In the genomic region with DNA sequence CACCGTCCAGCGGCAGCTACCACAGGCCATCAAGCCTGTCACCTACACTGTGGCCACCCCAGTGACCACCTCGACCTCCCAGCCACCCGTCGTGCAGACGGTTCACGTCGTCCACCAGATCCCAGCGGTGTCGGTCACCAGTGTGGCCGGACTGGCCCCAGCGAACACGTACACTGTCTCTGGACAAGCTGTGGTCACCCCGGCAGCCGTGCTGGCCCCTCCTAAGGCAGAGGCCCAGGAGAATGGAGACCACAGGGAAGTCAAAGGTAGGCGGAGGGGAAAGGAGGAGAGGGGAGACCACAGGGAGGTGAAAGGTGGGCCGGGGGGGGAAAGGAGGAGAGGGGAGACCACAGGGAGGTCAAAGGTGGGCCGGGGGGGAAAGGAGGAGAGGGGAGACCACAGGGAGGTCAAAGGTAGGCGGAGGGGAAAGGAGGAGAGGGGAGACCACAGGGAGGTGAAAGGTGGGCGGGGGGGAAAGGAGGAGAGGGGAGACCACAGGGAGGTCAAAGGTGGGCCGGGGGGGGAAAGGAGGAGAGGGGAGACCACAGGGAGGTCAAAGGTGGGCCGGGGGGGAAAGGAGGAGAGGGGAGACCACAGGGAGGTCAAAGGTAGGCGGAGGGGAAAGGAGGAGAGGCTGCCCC, we compare ENCODE assay signal across 8 cellular contexts.
DNase-seq lines count a peak whose midpoint lies in the region; ATAC-seq and TF ChIP-seq lines count a peak whose summit lies in the region.
"Not testable (repeated sequence)": the region's sequence is repeated elsewhere in the genome, so short reads cannot be mapped to it uniquely, and the experiment has no call there.

No MANE protein-coding gene starts in this region.

- H3K36me3 ChIP-seq in A673 (ENCODE audit: insufficient read depth, low read length, poor library complexity, severe bottlenecking) (peaks cover 62% of the 10 kb centered on the region), body of pancreas (replicated peaks in 1 of 2; ENCODE audit: insufficient read depth in 1 of 2, low read depth in 2 of 2) (peaks cover 0 to 13% of the 10 kb centered on the region in 2 donors)
- peaks cover 4 to 59% (median 14%) of the 10 kb centered on the region in 3 experiments for H3K36me3 ChIP-seq in naive thymus-derived CD4-positive, alpha-beta T cell (ENCODE audit: control insufficient read depth in 2 of 3, insufficient read depth in 3 of 3, low read length in 3 of 3)

- ATAC-seq in activated CD8-positive, alpha-beta memory T cell treated with anti-CD3 and anti-CD28 coated beads, Interleukin-2, amount 10 ng/mL, durations not matched to agents 7 days and 5 days; body of pancreas; Right ventricle myocardium superior (ENCODE audit: poor library complexity); naive thymus-derived CD4-positive, alpha-beta T cell; stimulated activated effector memory CD8-positive, alpha-beta T cell treated with anti-CD3 and anti-CD28 coated beads, Interleukin-12 subunit alpha, Interleukin-12 subunit beta, amount 100 ng/mL, for 72 hours: not testable (repeated sequence)

- not testable (repeated sequence) for TF ChIP-seq CTCF in A673 (conservative IDR thresholded peaks at IDR 0.05; ENCODE audit: low read depth, low read length); body of pancreas (IDR thresholded peaks at IDR 0.05)

- not testable (repeated sequence) for H3K9me3 ChIP-seq in A673 (ENCODE audit: low read depth, low read length, poor library complexity, severe bottlenecking); body of pancreas; naive thymus-derived CD4-positive, alpha-beta T cell (ENCODE audit: control insufficient read depth in 2 of 3, low read length in 3 of 3)

- in situ Hi-C loops in SK-MEL-5 (cut with HindIII; ENCODE audit: low pct_unique_long_range_greater_than_20kb, low sequenced_read_pairs), result not testable (repeated sequence)

- H3K4me1 Mint-ChIP-seq in activated CD8-positive, alpha-beta memory T cell treated with anti-CD3 and anti-CD28 coated beads, Interleukin-2, amount 10 ng/mL, durations not matched to agents 7 days and 5 days, result peaks cover 27% of the 10 kb centered on the region
- H3K4me1 Mint-ChIP-seq in naive thymus-derived CD4-positive, alpha-beta T cell, result not testable (repeated sequence)
- H3K4me1 Mint-ChIP-seq in stimulated activated effector memory CD8-positive, alpha-beta T cell treated with anti-CD3 and anti-CD28 coated beads, Interleukin-12 subunit alpha, Interleukin-12 subunit beta, amount 100 ng/mL, for 72 hours, result peaks cover 20% of the 10 kb centered on the region

- peaks cover 30% of the 10 kb centered on the region for H3K36me3 Mint-ChIP-seq in activated CD8-positive, alpha-beta memory T cell treated with anti-CD3 and anti-CD28 coated beads, Interleukin-2, amount 10 ng/mL, durations not matched to agents 7 days and 5 days
- peaks cover 5 to 16% (median 10%) of the 10 kb centered on the region in 5 donors for H3K36me3 Mint-ChIP-seq in naive thymus-derived CD4-positive, alpha-beta T cell
- peaks cover 85% of the 10 kb centered on the region for H3K36me3 Mint-ChIP-seq in stimulated activated effector memory CD8-positive, alpha-beta T cell treated with anti-CD3 and anti-CD28 coated beads, Interleukin-12 subunit alpha, Interleukin-12 subunit beta, amount 100 ng/mL, for 72 hours

- not testable (repeated sequence) for TF ChIP-seq POLR2A in body of pancreas (IDR thresholded peaks at IDR 0.05)

- not testable (repeated sequence) for H3K4me3 Mint-ChIP-seq in activated CD8-positive, alpha-beta memory T cell treated with anti-CD3 and anti-CD28 coated beads, Interleukin-2, amount 10 ng/mL, durations not matched to agents 7 days and 5 days; naive thymus-derived CD4-positive, alpha-beta T cell; stimulated activated effector memory CD8-positive, alpha-beta T cell treated with anti-CD3 and anti-CD28 coated beads, Interleukin-12 subunit alpha, Interleukin-12 subunit beta, amount 100 ng/mL, for 72 hours

- peak overlapping the region; percentile 50 for H3K27ac Mint-ChIP-seq in activated CD8-positive, alpha-beta memory T cell treated with anti-CD3 and anti-CD28 coated beads, Interleukin-2, amount 10 ng/mL, durations not matched to agents 7 days and 5 days
- peak overlapping the region in 8 of 9 donors; percentile 46 to 92 (median 78) for H3K27ac Mint-ChIP-seq in naive thymus-derived CD4-positive, alpha-beta T cell
- H3K27ac Mint-ChIP-seq in stimulated activated effector memory CD8-positive, alpha-beta T cell treated with anti-CD3 and anti-CD28 coated beads, Interleukin-12 subunit alpha, Interleukin-12 subunit beta, amount 100 ng/mL, for 72 hours, result peak overlapping the region; percentile 81

- not testable (repeated sequence) for H3K4me1 ChIP-seq in A673 (ENCODE audit: insufficient read depth, low read length, poor library complexity, severe bottlenecking); body of pancreas; naive thymus-derived CD4-positive, alpha-beta T cell (ENCODE audit: control insufficient read depth in 2 of 2, insufficient read depth in 2 of 2, low read length in 2 of 2)

- DNase-seq in A673 (ENCODE audit: low spot score) (peak; percentile 87), H4 (ENCODE audit: low spot score) (peak; percentile 60), SK-MEL-5 (ENCODE audit: low read depth, low spot score) (peak; percentile 12), body of pancreas (peak in 3 of 4 donors; percentile 35 to 42 (median 39)), Right ventricle myocardium superior (peak; percentile 61)
- not testable (repeated sequence) for DNase-seq in activated CD8-positive, alpha-beta memory T cell treated with anti-CD3 and anti-CD28 coated beads, Interleukin-2, amount 10 ng/mL, durations not matched to agents 7 days and 5 days; naive thymus-derived CD4-positive, alpha-beta T cell; stimulated activated effector memory CD8-positive, alpha-beta T cell treated with anti-CD3 and anti-CD28 coated beads, Interleukin-12 subunit alpha, Interleukin-12 subunit beta, amount 100 ng/mL, for 72 hours (ENCODE audit: low spot score in 2 of 2)

- H3K27me3 ChIP-seq in A673 (replicated peaks; ENCODE audit: insufficient read depth, low read depth, low read length, poor library complexity); body of pancreas; naive thymus-derived CD4-positive, alpha-beta T cell (ENCODE audit: control insufficient read depth in 2 of 2, insufficient read depth in 2 of 2, low read length in 2 of 2): not testable (repeated sequence)

- CTCF ChIA-PET in A673 (lab: Charles Lee); naive thymus-derived CD4-positive, alpha-beta T cell (lab: Charles Lee): not testable (repeated sequence)
- CTCF ChIA-PET in activated CD8-positive, alpha-beta memory T cell treated with anti-CD3 and anti-CD28 coated beads, Interleukin-2, amount 10 ng/mL, durations not matched to agents 7 days and 5 days (lab: Charles Lee), result interaction anchor here (1.0 kb wide), 1 partner anchor 32 kb away, joined by 3 read pairs; no protein-coding TSS in a partner anchor

- WGBS in body of pancreas, 2 donors, result 78 to 85% methylated on average over 16 to 18 of the region's 23 CpGs

- H3K4me3 ChIP-seq in A673 (ENCODE audit: low read depth, low read length, poor library complexity, severe bottlenecking); body of pancreas; naive thymus-derived CD4-positive, alpha-beta T cell (ENCODE audit: low read length): not testable (repeated sequence)

- intact Hi-C loops in A673 (cut with micrococcal nuclease; ENCODE audit: unreplicated experiment); body of pancreas (cut with DNase I); Right ventricle myocardium superior (cut with DNase I); naive thymus-derived CD4-positive, alpha-beta T cell (cut with micrococcal nuclease): not testable (repeated sequence)

- H3K27me3 Mint-ChIP-seq in activated CD8-positive, alpha-beta memory T cell treated with anti-CD3 and anti-CD28 coated beads, Interleukin-2, amount 10 ng/mL, durations not matched to agents 7 days and 5 days; naive thymus-derived CD4-positive, alpha-beta T cell: not testable (repeated sequence)

- H3K9me3 Mint-ChIP-seq in activated CD8-positive, alpha-beta memory T cell treated with anti-CD3 and anti-CD28 coated beads, Interleukin-2, amount 10 ng/mL, durations not matched to agents 7 days and 5 days (ENCODE audit: low read depth); naive thymus-derived CD4-positive, alpha-beta T cell; stimulated activated effector memory CD8-positive, alpha-beta T cell treated with anti-CD3 and anti-CD28 coated beads, Interleukin-12 subunit alpha, Interleukin-12 subunit beta, amount 100 ng/mL, for 72 hours: not testable (repeated sequence)

- POLR2A ChIA-PET in A673 (lab: Charles Lee; ENCODE audit: low non-redundant PET); naive thymus-derived CD4-positive, alpha-beta T cell (lab: Charles Lee): not testable (repeated sequence)

- not testable (repeated sequence) for BruUV-seq in A673 (replicated peaks; lab: Mats Ljungman, UMichigan)

- not testable (repeated sequence) for H3K27ac ChIP-seq in A673 (ENCODE audit: low read depth, low read length, poor library complexity, severe bottlenecking)
- H3K27ac ChIP-seq in body of pancreas, result peak overlapping the region in 1 of 4 donors; percentile 34
- peak overlapping the region; percentile 49 for H3K27ac ChIP-seq in naive thymus-derived CD4-positive, alpha-beta T cell (ENCODE audit: low read depth, low read length)
